ENCODE assay signal across 1 cellular context in the genomic region with DNA sequence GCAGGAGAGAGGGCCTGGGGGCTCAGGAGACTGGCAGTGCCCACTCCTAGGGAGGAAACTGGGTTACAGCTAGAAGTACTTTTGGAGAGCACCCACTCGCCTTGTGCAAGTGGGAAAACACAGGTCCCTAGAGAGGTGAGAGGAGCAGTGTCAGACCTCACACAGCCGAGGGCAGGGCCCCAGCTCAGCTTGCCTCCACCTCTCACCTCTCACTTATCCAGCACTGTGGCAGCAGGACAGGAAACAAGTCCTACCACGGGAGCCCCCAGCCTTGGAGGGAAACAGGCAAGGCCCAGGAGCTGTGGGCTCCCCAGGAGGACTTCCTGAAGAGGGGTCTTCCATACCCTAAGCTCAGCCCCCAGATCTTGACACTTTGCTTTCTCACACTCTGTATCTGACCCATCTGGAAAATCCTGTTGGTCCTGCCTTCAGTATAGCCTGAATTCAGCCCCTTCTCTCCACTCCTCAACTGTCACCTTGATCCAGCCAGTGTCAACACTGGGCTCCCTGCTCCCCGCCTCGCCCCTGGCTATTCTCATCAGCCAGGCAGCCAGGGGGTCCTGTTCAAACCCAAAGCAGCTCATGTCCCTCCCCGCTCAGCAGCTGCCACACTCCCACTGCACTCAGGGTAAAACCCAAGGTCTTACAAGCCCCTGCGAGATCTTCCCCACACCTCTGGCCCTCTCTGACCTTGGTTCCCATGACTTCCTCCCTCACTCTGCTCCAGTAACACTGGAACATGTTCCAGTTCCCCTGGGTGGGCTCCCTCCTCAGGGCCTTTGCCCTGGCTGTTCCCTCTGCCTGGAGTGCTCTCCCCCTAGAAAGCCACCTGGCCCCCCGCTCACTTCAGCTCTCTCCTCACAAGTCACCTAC.
TF ChIP-seq lines count a peak whose summit lies in the region.

No MANE protein-coding gene starts in this region.

TF ChIP-seq in K562, 482 proteins besides CTCF, POLR2A, EP300 and RAD21 (continued from another document):
- TF ChIP-seq, protein P1, sequence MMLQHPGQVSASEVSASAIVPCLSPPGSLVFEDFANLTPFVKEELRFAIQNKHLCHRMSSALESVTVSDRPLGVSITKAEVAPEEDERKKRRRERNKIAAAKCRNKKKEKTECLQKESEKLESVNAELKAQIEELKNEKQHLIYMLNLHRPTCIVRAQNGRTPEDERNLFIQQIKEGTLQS (IDR thresholded peaks at IDR 0.05) = no peak
- TF ChIP-seq, protein P1 (CRISPR knock-in tag; conservative IDR thresholded peaks at IDR 0.05) = no peak
